ENCODE assay signal across 10 cellular contexts in the genomic region with DNA sequence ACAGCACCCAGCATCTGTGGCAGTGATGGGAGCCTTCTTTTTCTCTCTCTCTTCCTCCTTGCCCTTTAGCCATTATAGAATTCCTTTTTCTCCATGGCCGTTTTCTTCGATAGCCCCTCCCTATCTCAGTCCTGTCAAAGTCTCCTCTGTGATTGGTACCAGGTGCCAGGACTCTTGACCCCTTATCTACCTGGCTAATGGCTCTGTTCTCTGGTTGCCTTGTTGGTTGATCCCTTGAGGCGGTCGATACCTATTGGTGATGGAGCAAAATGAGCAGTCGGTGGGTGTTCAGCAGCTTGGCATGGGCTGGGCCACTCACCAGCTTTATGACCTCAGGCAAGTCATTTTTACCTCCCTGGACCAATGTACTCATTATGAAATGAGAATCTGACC. TPM values are rescaled to one million over a fixed set of nuclear protein-coding genes. Genes with fewer than 3 reads are reported as not detected.
DNase-seq lines count a peak whose midpoint lies in the region; ATAC-seq and TF ChIP-seq lines count a peak whose summit lies in the region.
"Had no signal": no experiment of that assay in that cellular context is flagged by ENCODE, and none has a peak within 500 bp of the region (broad histone marks: within the 10 kb centered on the region; RNA-seq: fewer than 3 reads in every experiment).

No MANE protein-coding gene starts in this region.

- H3K27ac ChIP-seq in HCT116 (ENCODE audit: low read depth, low read length): no peak overlapping the region
- H3K27ac ChIP-seq in mesendoderm (ENCODE audit: low read depth, low read length): no peak overlapping the region
- no peak overlapping the region for H3K27ac ChIP-seq in neuronal stem cell (replicated peaks; ENCODE audit: low read length)
- H3K27ac ChIP-seq: testis had no signal

- H3K56ac ChIP-seq in mesendoderm (ENCODE audit: low read length): peak overlapping the region; percentile 47

- no peak overlapping the region for H4K91ac ChIP-seq in neuronal stem cell (ENCODE audit: low read depth, low read length, poor library complexity)

- CTCF ChIA-PET in HCT116 (lab: Charles Lee): interaction anchor here (1.8 kb wide), 1 partner anchor 133 kb away, joined by 7 read pairs; no protein-coding TSS in a partner anchor

- no peak overlapping the region for H2BK12ac ChIP-seq in neuronal stem cell (ENCODE audit: low read length)

- intact Hi-C loops in HCT116 (cut with micrococcal nuclease): no loop called here

- H3K9ac ChIP-seq in HCT116 (ENCODE audit: low read length): no peak overlapping the region
- H3K9ac ChIP-seq in mesendoderm (ENCODE audit: low read length): peak overlapping the region; percentile 85
- no peak overlapping the region for H3K9ac ChIP-seq in neuronal stem cell (ENCODE audit: low read depth, low read length, poor library complexity)

- no peak overlapping the region for H4K5ac ChIP-seq in mesendoderm (ENCODE audit: low read length)

- no peak for TF ChIP-seq RAD21 in HCT116 (IDR thresholded peaks at IDR 0.05; ENCODE audit: low read depth)

- H4K20me1 ChIP-seq in HCT116 (ENCODE audit: insufficient read depth): no peaks in the 10 kb centered on the region; the same call in 1 of the 2 replicates

- no CpG with 5 or more reads among the region's 5 CpGs for WGBS in mesendoderm (ENCODE audit: extremely low coverage, insufficient coverage, low lambda C conversion rate)
- WGBS in neuronal stem cell (ENCODE audit: extremely low coverage in 2 of 2, insufficient read length in 2 of 2, insufficient replicate concordance in 1 of 2), 2 donors: no CpG with 5 or more reads among the region's 5 CpGs

- H3K36me3 ChIP-seq in BE2C (peaks cover 13% of the 10 kb centered on the region), HCT116 (ENCODE audit: control insufficient read depth in 1 of 2, insufficient read depth in 2 of 2, low read length in 2 of 2) (peaks cover 5 to 10% of the 10 kb centered on the region in 2 experiments; a peak in 1 of 4 replicates), mesendoderm (ENCODE audit: control insufficient read depth, insufficient read depth, low read length) (no peaks in the 10 kb centered on the region), neuronal stem cell (replicated peaks in 1 of 2; ENCODE audit: control insufficient read depth in 2 of 2, insufficient read depth in 2 of 2, low read length in 2 of 2) (peaks cover 7 to 9% of the 10 kb centered on the region in 2 donors)

- H2AFZ ChIP-seq in HCT116 (ENCODE audit: low read depth, low read length, poor library complexity, severe bottlenecking): no peak overlapping the region
- no peak overlapping the region for H2AFZ ChIP-seq in neuronal stem cell (ENCODE audit: low read length)

- no peak overlapping the region for H2AK5ac ChIP-seq in mesendoderm (ENCODE audit: low read length)
- H2AK5ac ChIP-seq in neuronal stem cell (ENCODE audit: low read depth, low read length): no peak overlapping the region

- TF ChIP-seq CTCF in BE2C (IDR thresholded peaks at IDR 0.05; ENCODE audit: low read depth, low read length) (no peak), HCT116 (IDR thresholded peaks at IDR 0.05 in 2 of 3, conservative IDR thresholded peaks at IDR 0.05 in 1 of 3; ENCODE audit: borderline replicate concordance in 1 of 3, insufficient read depth in 1 of 3, low read depth in 2 of 3, low read length in 2 of 3) (no peak), astrocyte of the cerebellum (IDR thresholded peaks at IDR 0.05; ENCODE audit: low read depth, low read length, missing control alignments) (no peak)

- no peak overlapping the region for H3K23ac ChIP-seq in mesendoderm (ENCODE audit: low read length)
- H3K23ac ChIP-seq in neuronal stem cell (ENCODE audit: low read depth, low read length, poor library complexity): no peak overlapping the region

- no peaks in the 10 kb centered on the region for H3K9me2 ChIP-seq in HCT116 (ENCODE audit: insufficient read depth)

- H3K4me3 ChIP-seq in BE2C (ENCODE audit: low read depth, low read length) (peak overlapping the region; percentile 82; the same call in 1 of the 2 replicates), HCT116 (replicated peaks in 1 of 2; ENCODE audit: low read depth in 1 of 2, low read length in 2 of 2) (no peak overlapping the region), astrocyte of the cerebellum (ENCODE audit: low read depth, low read length) (peak overlapping the region; percentile 72), mesendoderm (ENCODE audit: low read length) (no peak overlapping the region), neuronal stem cell (ENCODE audit: low read length in 2 of 2) (peak overlapping the region in 1 of 2 donors; percentile 48)

- H3K79me2 ChIP-seq in HCT116 (ENCODE audit: insufficient read depth, low read length) (peaks cover 60% of the 10 kb centered on the region), mesendoderm (ENCODE audit: control insufficient read depth, insufficient read depth, low read length) (peaks cover 37% of the 10 kb centered on the region)

- H3K14ac ChIP-seq in neuronal stem cell (ENCODE audit: low read length): no peak overlapping the region

- H3K18ac ChIP-seq in mesendoderm (ENCODE audit: low read length) (no peak overlapping the region), neuronal stem cell (ENCODE audit: low read length) (no peak overlapping the region)

- peaks cover 16% of the 10 kb centered on the region for H3K79me1 ChIP-seq in mesendoderm (ENCODE audit: low read length)
- H3K79me1 ChIP-seq in neuronal stem cell (ENCODE audit: low read depth, low read length): peaks cover 2% of the 10 kb centered on the region

- POLR2A ChIA-PET in HCT116 (lab: Charles Lee): no interaction called here

- peaks cover 33% of the 10 kb centered on the region for H3K4me1 ChIP-seq in BE2C
- peaks cover 11 to 48% of the 10 kb centered on the region in 2 experiments; a peak in 3 of 4 replicates for H3K4me1 ChIP-seq in HCT116 (ENCODE audit: control insufficient read depth in 1 of 2, insufficient read depth in 2 of 2, low read length in 2 of 2)
- peaks cover 19% of the 10 kb centered on the region for H3K4me1 ChIP-seq in mesendoderm (ENCODE audit: control insufficient read depth, low read depth, low read length)
- peaks cover 22 to 25% of the 10 kb centered on the region in 2 donors for H3K4me1 ChIP-seq in neuronal stem cell (ENCODE audit: control insufficient read depth in 2 of 2, insufficient read depth in 1 of 2, low read depth in 1 of 2, low read length in 2 of 2)

- DNase-seq in BE2C (no peak), HCT116 (ENCODE audit: low read depth, low spot score) (no peak), astrocyte of the cerebellum (ENCODE audit: low read depth) (no peak), mesendoderm (no peak), NCI-H187 (lab: John Stamatoyannopoulos, UW) (no peak), SHP77 treated with DMSO at 0.1 percent for 48 hours (lab: John Stamatoyannopoulos, UW) (no peak), neuronal stem cell (ENCODE audit: low spot score) (no peak)
- DNase-seq: head of caudate nucleus, testis had no signal

- peak overlapping the region; percentile 97 for H3K4me2 ChIP-seq in HCT116 (ENCODE audit: low read length)
- H3K4me2 ChIP-seq in mesendoderm (ENCODE audit: low read length): peak overlapping the region; percentile 66
- H3K4me2 ChIP-seq in neuronal stem cell (ENCODE audit: insufficient read depth, low read length, poor library complexity, severe bottlenecking): no peak overlapping the region

- ATAC-seq in HCT116 (no peak), HG03039 (IDR thresholded peaks at IDR 0.05; ENCODE audit: unreplicated experiment) (no peak)

- H4K8ac ChIP-seq in mesendoderm (ENCODE audit: low read depth, low read length) (no peak overlapping the region), neuronal stem cell (ENCODE audit: low read depth, low read length) (no peak overlapping the region)

- H2BK5ac ChIP-seq in mesendoderm (ENCODE audit: low read length): no peak overlapping the region
- H2BK5ac ChIP-seq in neuronal stem cell (ENCODE audit: low read length): no peak overlapping the region

- in situ Hi-C loops in astrocyte of the cerebellum (cut with HindIII; ENCODE audit: low sequenced_read_pairs): loop anchor here (10.0 kb wide), 1 partner anchor 174 kb away; no protein-coding TSS in a partner anchor

- no peaks in the 10 kb centered on the region for H3K9me3 ChIP-seq in BE2C
- H3K9me3 ChIP-seq in HCT116 (ENCODE audit: control insufficient read depth in 1 of 2, insufficient read depth in 1 of 2, low read depth in 1 of 2, low read length in 2 of 2): no peaks in the 10 kb centered on the region
- no peaks in the 10 kb centered on the region for H3K9me3 ChIP-seq in neuronal stem cell (replicated peaks in 1 of 2; ENCODE audit: control insufficient read depth in 2 of 2, insufficient read depth in 1 of 2, low read depth in 1 of 2, low read length in 2 of 2)
- H3K9me3 ChIP-seq: testis had no signal

- H2BK120ac ChIP-seq in mesendoderm (ENCODE audit: low read depth, low read length) (no peak overlapping the region), neuronal stem cell (ENCODE audit: low read depth, low read length) (no peak overlapping the region)

- TF ChIP-seq POLR2A in HCT116 (IDR thresholded peaks at IDR 0.05; ENCODE audit: borderline replicate concordance, extremely low read depth, insufficient read depth, insufficient read length): no peak

- H2BK15ac ChIP-seq in mesendoderm (replicated peaks; ENCODE audit: low read depth) (no peak overlapping the region), neuronal stem cell (ENCODE audit: low read length) (no peak overlapping the region)

- H3K4ac ChIP-seq in mesendoderm (ENCODE audit: low read depth, low read length) (no peak overlapping the region), neuronal stem cell (ENCODE audit: low read length) (no peak overlapping the region)

- BruUV-seq in HCT116 (replicated peaks; lab: Mats Ljungman, UMichigan): no TSS peak

- H3K27me3 ChIP-seq in BE2C (peaks cover 26% of the 10 kb centered on the region), HCT116 (ENCODE audit: insufficient read depth, low read length) (peaks cover 19% of the 10 kb centered on the region; the same call in 1 of the 2 replicates), mesendoderm (ENCODE audit: insufficient read depth, low read length, poor library complexity) (peaks cover 10% of the 10 kb centered on the region), neuronal stem cell (ENCODE audit: control insufficient read depth in 3 of 3, insufficient read depth in 3 of 3, low read depth in 1 of 3, low read length in 3 of 3) (peaks cover 6 to 25% (median 21%) of the 10 kb centered on the region in 3 experiments)
- H3K27me3 ChIP-seq: testis had no signal

- RAD21 ChIA-PET in HCT116 (lab: Charles Lee; ENCODE audit: low non-redundant PET in 1 of 2, low total read pairs in 2 of 2, uncharacterized antibody in 2 of 2, unreplicated experiment in 2 of 2): interaction anchor here in 1 of 2 experiments (1.1 kb wide), 1 partner anchor 133 kb away, joined by 5 read pairs; no protein-coding TSS in a partner anchor

TF ChIP-seq in HCT116, 20 proteins besides CTCF, POLR2A, EP300 and RAD21 (continues in another document):
- 0 out of 2 replicates have a peak, but pooled peaks have one; percentile 35 for TF ChIP-seq POLR2AphosphoS5 (IDR thresholded peaks at IDR 0.05; ENCODE audit: low read depth, low read length)

RNA-seq across cellular contexts. Expression of gene ATF3, which starts 2.0 kb away (rescaled TPM):
- polyA plus RNA-seq in BE2C (2012; ENCODE audit: insufficient read depth, insufficient read length, low read depth): 23.1 TPM
- 43.2 TPM for total RNA-seq in HCT116 (2021; ENCODE audit: unreplicated experiment)
- polyA plus RNA-seq in HCT116 (2012): 60.0 and 101 TPM in 2 replicates
- 19.0 TPM for polyA plus RNA-seq in mesendoderm (2013, experiment 1 of 2)
- polyA plus RNA-seq in mesendoderm (2013, experiment 2 of 2): 21.3 TPM
- polyA plus RNA-seq in neuronal stem cell (2013, experiment 1 of 2): 12.5 TPM
- 11.3 TPM for polyA plus RNA-seq in neuronal stem cell (2013, experiment 2 of 2)

Comparison
In these comparisons a context has a peak if more than half of its experiments do, and no peak if none do; other contexts are left out.
1. H3K4me3 ChIP-seq: peak in BE2C (single experiment) and astrocyte of the cerebellum (single experiment); none in HCT116 (0 of 2) and mesendoderm (single experiment).